ENCODE assay signal across 8 cellular contexts in the genomic region with DNA sequence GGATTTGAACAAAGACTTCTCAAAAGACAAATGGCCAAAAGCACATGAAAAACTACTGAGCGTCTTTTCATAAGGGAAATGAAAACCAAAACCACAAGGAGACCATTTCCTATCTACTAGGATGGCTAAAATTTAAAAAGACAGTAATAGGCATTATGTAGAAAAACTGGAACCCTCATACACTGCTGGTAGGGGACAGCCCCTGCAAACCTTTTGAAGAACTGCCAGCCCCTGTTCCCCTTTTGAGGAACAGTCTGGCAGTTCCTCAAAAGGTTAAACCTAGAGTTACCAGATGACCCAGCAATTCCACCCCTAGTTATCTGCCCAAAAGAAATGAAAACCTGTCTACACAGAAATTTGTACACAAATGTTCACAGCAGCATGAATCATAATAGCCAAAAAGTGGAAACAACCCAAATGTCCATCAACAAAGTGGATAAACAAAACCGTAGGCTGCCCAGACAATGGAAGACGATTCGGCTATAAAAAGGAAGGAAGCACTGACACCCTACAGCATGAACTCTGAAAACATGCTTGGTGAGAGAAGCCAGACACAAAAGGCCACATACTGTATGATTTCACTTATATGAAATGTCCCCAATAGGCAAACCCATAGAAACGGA. TPM values are rescaled to one million over a fixed set of nuclear protein-coding genes. Genes with fewer than 3 reads are reported as not detected.
A peak's percentile ranks its signal among the peaks of the same experiment; 100 is the strongest.
DNase-seq lines count a peak whose midpoint lies in the region; ATAC-seq and TF ChIP-seq lines count a peak whose summit lies in the region.

No MANE protein-coding gene starts in this region.

- H3K36me3 ChIP-seq in thoracic aorta = peaks cover 19% of the 10 kb centered on the region

- intact Hi-C loops in dorsolateral prefrontal cortex (cut with DNase I) = loop anchor here in 1 of 2 donors (10.0 kb wide), 1 partner anchor 169 kb away; no protein-coding TSS in a partner anchor

- H3K27ac ChIP-seq in dorsolateral prefrontal cortex = peak overlapping the region in 58 of 59 donors; percentile 6 to 89 (median 76)
- H3K27ac ChIP-seq in thoracic aorta = peak overlapping the region in 1 of 2 donors; percentile 66

- peak overlapping the region; percentile 52 for H3K4me3 Mint-ChIP-seq in activated T-cell treated with anti-CD3 and anti-CD28 coated beads, Interleukin-2, amount 50 U/mL, for 4 hours

- H3K27me3 Mint-ChIP-seq in activated T-cell treated with anti-CD3 and anti-CD28 coated beads, Interleukin-2, amount 50 U/mL, for 4 hours (ENCODE audit: low read depth) = no peaks in the 10 kb centered on the region

- peak in 1 of 2 donors; percentile 37 for ATAC-seq in activated T-cell treated with anti-CD3 and anti-CD28 coated beads, Interleukin-2, amount 50 U/mL, for 4 hours
- ATAC-seq in thoracic aorta (ENCODE audit: insufficient number of reproducible peaks, low FRiP score, low read depth) = no peak

- H3K4me1 Mint-ChIP-seq in activated T-cell treated with anti-CD3 and anti-CD28 coated beads, Interleukin-2, amount 50 U/mL, for 4 hours (ENCODE audit: low read depth) = peaks cover 57% of the 10 kb centered on the region

- peaks cover 24% of the 10 kb centered on the region for H3K36me3 Mint-ChIP-seq in activated T-cell treated with anti-CD3 and anti-CD28 coated beads, Interleukin-2, amount 50 U/mL, for 4 hours (ENCODE audit: insufficient read depth)

- no peaks in the 10 kb centered on the region for H3K9me3 Mint-ChIP-seq in activated T-cell treated with anti-CD3 and anti-CD28 coated beads, Interleukin-2, amount 50 U/mL, for 4 hours

- H3K27me3 ChIP-seq in dorsolateral prefrontal cortex = no peaks in the 10 kb centered on the region
- no peaks in the 10 kb centered on the region for H3K27me3 ChIP-seq in thoracic aorta (replicated peaks; ENCODE audit: insufficient read depth)

- no peak for TF ChIP-seq POLR2A in NB4 (IDR thresholded peaks at IDR 0.05; ENCODE audit: extremely low read depth, insufficient read length)

- no peak for DNase-seq in activated T-cell treated with anti-CD3 and anti-CD28 coated beads, Interleukin-2, amount 50 U/mL, for 4 hours
- no peak for DNase-seq in activated T-cell treated with anti-CD3 and anti-CD28 coated beads, Interleukin-2, amount 50 U/mL, for 1 hour
- DNase-seq in NB4 (ENCODE audit: low read depth) (peak; percentile 85), dorsolateral prefrontal cortex (no peak), thoracic aorta (ENCODE audit: low spot score) (no peak), kidney glomerular epithelial cell (lab: John Stamatoyannopoulos, UW) (no peak), HT-29 (ENCODE audit: low spot score) (no peak)
- DNase-seq in stimulated activated CD4-positive, alpha-beta T cell treated with anti-CD3 and anti-CD28 coated beads, Interleukin-15, amount 100 ng/mL, for 24 hours = no peak

- H3K4me3 ChIP-seq in NB4 (ENCODE audit: low read depth, low read length) = peak overlapping the region; percentile 21
- H3K4me3 ChIP-seq in dorsolateral prefrontal cortex = peak overlapping the region in 1 of 59 donors; percentile 2
- peak overlapping the region; percentile 5 for H3K4me3 ChIP-seq in thoracic aorta

- no peak for TF ChIP-seq CTCF in NB4 (IDR thresholded peaks at IDR 0.05; ENCODE audit: low read depth, low read length)
- no peak for TF ChIP-seq CTCF in dorsolateral prefrontal cortex (IDR thresholded peaks at IDR 0.05 in 54 of 56, conservative IDR thresholded peaks at IDR 0.05 in 2 of 56; ENCODE audit: low read depth in 1 of 56, partially characterized antibody in 56 of 56)
- TF ChIP-seq CTCF in thoracic aorta (IDR thresholded peaks at IDR 0.05) = no peak

- H3K9me3 ChIP-seq in thoracic aorta = no peaks in the 10 kb centered on the region

- peaks cover 22 to 33% of the 10 kb centered on the region in 2 donors for H3K4me1 ChIP-seq in thoracic aorta (ENCODE audit: control insufficient read depth in 1 of 2, low read depth in 2 of 2)

RNA-seq across cellular contexts. Expression of gene CDIP1, which starts 22.9 kb away (rescaled TPM):
- 10 to 100 TPM; 33.2 to 41.6 (median 39.7) TPM for total RNA-seq in activated T-cell treated with anti-CD3 and anti-CD28 coated beads, Interleukin-2, amount 50 U/mL, for 4 hours
- total RNA-seq in dorsolateral prefrontal cortex (100 to 1,000 TPM; 100 to 237 (median 186) TPM), thoracic aorta (10 to 100 TPM; 33.2 to 33.5 TPM)
- not detected in 2 replicates for total RNA-seq in HT-29 (2014; rRNA removed; shearing (Covaris generic))

RNA-seq across cellular contexts. Expression of gene HMOX2, which starts 39.5 kb away (rescaled TPM):
- 10 to 100 TPM; 79.9 to 85.3 (median 83.1) TPM for total RNA-seq in activated T-cell treated with anti-CD3 and anti-CD28 coated beads, Interleukin-2, amount 50 U/mL, for 4 hours
- 100 to 1,000 TPM in 32 of 120 experiments, 10 to 100 TPM in 88; 41.9 to 120 (median 90.5) TPM for total RNA-seq in dorsolateral prefrontal cortex
- total RNA-seq in thoracic aorta = 10 to 100 TPM; 35.3 to 43.5 TPM
- 105 and 113 TPM in 2 replicates for total RNA-seq in HT-29 (2014; rRNA removed; shearing (Covaris generic))

RNA-seq across cellular contexts. Expression of gene C16orf96, which starts 40.4 kb away (rescaled TPM):
- under 1 TPM in 2 of 3 donors, not detected in 1; 0.05 to 0.10 TPM for total RNA-seq in activated T-cell treated with anti-CD3 and anti-CD28 coated beads, Interleukin-2, amount 50 U/mL, for 4 hours
- total RNA-seq in dorsolateral prefrontal cortex (1 to 10 TPM in 59 of 120 experiments, under 1 TPM in 61; 0.30 to 2.0 (median 1.00) TPM), thoracic aorta (not detected)
- total RNA-seq in HT-29 (2014; rRNA removed; shearing (Covaris generic)) = not detected in 2 replicates

RNA-seq across cellular contexts. Expression of gene NMRAL1, which starts 41.3 kb away (rescaled TPM):
- 10 to 100 TPM; 29.6 to 45.2 (median 41.5) TPM for total RNA-seq in activated T-cell treated with anti-CD3 and anti-CD28 coated beads, Interleukin-2, amount 50 U/mL, for 4 hours
- total RNA-seq in dorsolateral prefrontal cortex = 10 to 100 TPM; 28.4 to 78.4 (median 55.8) TPM
- 10 to 100 TPM; 22.8 to 23.3 TPM for total RNA-seq in thoracic aorta
- total RNA-seq in HT-29 (2014; rRNA removed; shearing (Covaris generic)) = 81.3 and 109 TPM in 2 replicates

Comparison
In these comparisons a context has a peak if more than half of its experiments do, and no peak if none do; other contexts are left out.
1. RNA of gene CDIP1, which starts 22.9 kb away (total RNA-seq): 100 to 237 TPM in dorsolateral prefrontal cortex, 33.2 to 41.6 TPM in activated T-cell treated with anti-CD3 and anti-CD28 coated beads, Interleukin-2, amount 50 U/mL, for 4 hours and 33.2 to 33.5 TPM in thoracic aorta; not detected in HT-29; every median in the first group is over 10 times any median in the second.